Comparison of ENCODE assay signal across 8 cellular contexts in the genomic region with DNA sequence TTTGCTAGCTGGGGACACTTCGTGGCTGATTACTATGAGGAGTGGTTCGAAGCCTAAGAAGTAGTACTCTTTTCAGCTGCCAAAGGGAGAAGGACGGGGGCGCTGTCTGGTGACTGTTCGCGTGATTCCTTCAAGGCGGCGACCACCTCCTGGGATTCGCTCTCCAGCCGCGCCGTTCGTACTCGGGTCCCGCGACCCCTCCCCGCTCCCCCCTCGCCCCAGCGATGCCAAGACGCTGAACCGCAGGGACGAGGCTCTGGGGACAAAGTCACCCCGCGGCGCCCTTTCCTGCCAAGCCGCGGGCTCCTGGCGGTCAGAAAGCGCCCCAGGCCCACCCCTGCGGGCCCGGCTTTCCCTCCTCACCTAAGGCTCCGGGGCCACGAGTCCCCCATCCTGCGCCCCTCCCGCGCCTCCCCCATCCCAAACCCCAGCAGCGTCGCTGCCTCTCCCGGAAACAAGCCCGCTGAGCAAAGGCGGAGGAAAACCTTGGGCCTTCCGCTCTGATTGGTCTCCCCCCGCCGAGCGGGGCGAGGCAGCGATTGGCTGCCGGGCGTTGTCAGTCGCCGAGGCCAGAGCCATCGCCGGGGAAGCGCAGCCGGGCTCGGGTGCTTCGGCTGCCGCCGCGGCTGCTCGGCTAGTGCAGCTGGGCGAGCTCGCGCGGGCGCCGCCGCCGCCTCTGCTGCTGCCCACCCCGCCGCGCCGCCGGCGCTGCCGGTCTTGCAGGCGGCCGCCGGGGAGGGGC. TPM values are rescaled to one million over a fixed set of nuclear protein-coding genes. Genes with fewer than 3 reads are reported as not detected.
DNase-seq lines count a peak whose midpoint lies in the region; ATAC-seq lines count a peak whose summit lies in the region.

A gene (plus strand): TSS at position 572 of the 742 bp plus-strand sequence.

- peak; percentile 98 for DNase-seq in DMS53 (lab: John Stamatoyannopoulos, UW)
- DNase-seq in HT1080 (ENCODE audit: low read depth), result peak; percentile 93
- DNase-seq in NOMO-1 (lab: John Stamatoyannopoulos, UW; ENCODE audit: unreplicated experiment in 2 of 2), result peak; percentile 59 to 63
- peak; percentile 6 for DNase-seq in activated T-helper 9 cell treated with anti-CD3 and anti-CD28 coated beads, Interleukin-2, amount 50 U/mL, for 16 hours (ENCODE audit: low read depth)
- peak; percentile 86 for DNase-seq in fibroblast of peridontal ligament (ENCODE audit: extremely low read depth)
- DNase-seq in myocyte (ENCODE audit: low read depth), result peak; percentile 93
- peak; percentile 86 for DNase-seq in stromal cell of bone marrow (ENCODE audit: low read depth)

- ATAC-seq in GM21515 (IDR thresholded peaks at IDR 0.05; ENCODE audit: unreplicated experiment), result peak; percentile 100

RNA-seq across cellular contexts. Expression of the gene that starts here (rescaled TPM):
- total RNA-seq in HT1080 (2014; rRNA removed; shearing (Covaris generic)), result 0.80 and 1.4 TPM in 2 replicates
- 0.33 and 0.51 TPM in 2 replicates for polyA plus RNA-seq in HT1080 (2015; cell fraction: cytosol; rRNA removed)
- 0.37 and 0.39 TPM in 2 replicates for polyA plus RNA-seq in HT1080 (2015; cell fraction: nucleus; rRNA removed)
- total RNA-seq in myocyte, result 0.08 TPM in 1 of 2 replicates, not detected in the other
- polyA plus RNA-seq in myocyte (2012), result 0.04 TPM

Comparison
In these comparisons a context has a peak if more than half of its experiments do, and no peak if none do; other contexts are left out.
1. Peak in every context shown above with its lines: DNase-seq and ATAC-seq.
2. Peak in DNase-seq in myocyte; RNA of the gene not detected or under 1 TPM.
3. DNase-seq: peak in every context shown above with its lines; median percentile 98 in DMS53; 93 in HT1080; 93 in myocyte; 86 in fibroblast of peridontal ligament; 86 in stromal cell of bone marrow; 61 in NOMO-1; 6 in activated T-helper 9 cell treated with anti-CD3 and anti-CD28 coated beads, Interleukin-2, amount 50 U/mL, for 16 hours.